In genomic region chr6:125858427-125859320, GRCh38 we compare ENCODE assay signal across 9 cellular contexts.
DNase-seq lines count a peak whose midpoint lies in the region; ATAC-seq, FAIRE-seq and TF ChIP-seq lines count a peak whose summit lies in the region.
"Had no signal": no experiment of that assay in that cellular context is flagged by ENCODE, and none has a peak within 500 bp of the region (broad histone marks: within the 10 kb centered on the region; RNA-seq: fewer than 3 reads in every experiment).

No MANE protein-coding gene starts in this region.

- FAIRE-seq in HepG2 (lab: Jason Lieb, UNC): peak; percentile 96

- no peak overlapping the region for H3K27ac ChIP-seq in colonic mucosa
- H3K27ac ChIP-seq in HepG2 (ENCODE audit: extremely low read length, insufficient read depth, low read length): no peak overlapping the region

- no peaks in the 10 kb centered on the region for H3K9me3 Mint-ChIP-seq in stimulated activated naive CD8-positive, alpha-beta T cell treated with anti-CD3 and anti-CD28 coated beads, Interleukin-15, amount 100 ng/mL, for 72 hours
- H3K9me3 Mint-ChIP-seq: naive thymus-derived CD8-positive, alpha-beta T cell had no signal

- H3K9me3 ChIP-seq in colonic mucosa (no peaks in the 10 kb centered on the region), HepG2 (ENCODE audit: low read length) (no peaks in the 10 kb centered on the region)

- no peaks in the 10 kb centered on the region for H3K4me1 Mint-ChIP-seq in stimulated activated naive CD8-positive, alpha-beta T cell treated with anti-CD3 and anti-CD28 coated beads, Interleukin-15, amount 100 ng/mL, for 72 hours

- peak in 10 of 14 donors; percentile 16 to 82 (median 38) for DNase-seq in C1 segment of cervical spinal cord (lab: John Stamatoyannopoulos, UW)
- DNase-seq in T-helper 9 cell: peak; percentile 1
- peak; percentile 72 for DNase-seq in colonic mucosa
- DNase-seq in HepG2 (ENCODE audit: low spot score): peak; percentile 80
- DNase-seq in stimulated activated naive CD8-positive, alpha-beta T cell treated with anti-CD3 and anti-CD28 coated beads, Interleukin-15, amount 100 ng/mL, for 72 hours: peak in 1 of 2 donors; percentile 12

- no peaks in the 10 kb centered on the region for H3K27me3 Mint-ChIP-seq in stimulated activated naive CD8-positive, alpha-beta T cell treated with anti-CD3 and anti-CD28 coated beads, Interleukin-15, amount 100 ng/mL, for 72 hours
- H3K27me3 Mint-ChIP-seq: naive thymus-derived CD8-positive, alpha-beta T cell had no signal

- no peak overlapping the region for H3K4me2 ChIP-seq in HepG2 (ENCODE audit: low read depth, low read length)

- TF ChIP-seq EP300 in HepG2 (IDR thresholded peaks at IDR 0.05; ENCODE audit: low read depth in 2 of 2, low read length in 2 of 2) (no peak), HepG2 (CRISPR knock-in tag; IDR thresholded peaks at IDR 0.05; ENCODE audit: borderline replicate concordance) (no peak)

- no peak overlapping the region for H2AFZ ChIP-seq in HepG2 (ENCODE audit: low read length)

- peak; percentile 68 for TF ChIP-seq CTCF in LNCAP (IDR thresholded peaks at IDR 0.05)
- peak; percentile 63 for TF ChIP-seq CTCF in colonic mucosa (IDR thresholded peaks at IDR 0.05)
- TF ChIP-seq CTCF in HepG2 (CRISPR knock-in tag; IDR thresholded peaks at IDR 0.05): peak; percentile 97

- no peaks in the 10 kb centered on the region for H3K27me3 ChIP-seq in colonic mucosa
- no peaks in the 10 kb centered on the region for H3K27me3 ChIP-seq in HepG2 (ENCODE audit: control insufficient read depth in 1 of 2, insufficient read depth in 2 of 2, low read length in 2 of 2)

- H3K36me3 ChIP-seq in colonic mucosa: no peaks in the 10 kb centered on the region
- no peaks in the 10 kb centered on the region; a peak in 1 of 5 replicates for H3K36me3 ChIP-seq in HepG2 (replicated peaks in 1 of 2; ENCODE audit: control insufficient read depth in 1 of 2, insufficient read depth in 2 of 2, low read length in 2 of 2)

- 60% methylated on average over 7 of the region's 7 CpGs for WGBS in HepG2 (ENCODE audit: low lambda C conversion rate)

- BruUV-seq in HepG2 (replicated peaks; lab: Mats Ljungman, UMichigan): no TSS peak

- H3K9ac ChIP-seq in colonic mucosa (ENCODE audit: low read depth in 2 of 2, low read length in 2 of 2) (no peak overlapping the region), HepG2 (ENCODE audit: insufficient read depth, low read depth, low read length) (no peak overlapping the region)

- intact Hi-C loops in colonic mucosa (cut with DNase I): loop anchor here (2.0 kb wide), 1 partner anchor 94 kb away; no protein-coding TSS in a partner anchor
- intact Hi-C loops in HepG2 (cut with micrococcal nuclease; ENCODE audit: unreplicated experiment): loop anchor here (1.0 to 2.0 kb wide), 3 partner anchors 68 to 116 kb away; partner anchors contain the start of gene NCOA7

- TF ChIP-seq POLR2A in HepG2 (IDR thresholded peaks at IDR 0.05; ENCODE audit: insufficient read depth in 1 of 2, low read depth in 2 of 2, low read length in 2 of 2): no peak

- peak; percentile 89 for TF ChIP-seq RAD21 in HepG2 (CRISPR knock-in tag; IDR thresholded peaks at IDR 0.05)

- no peaks in the 10 kb centered on the region for H4K20me1 ChIP-seq in HepG2 (ENCODE audit: insufficient read depth, low read length)

- H3K27ac Mint-ChIP-seq in stimulated activated naive CD8-positive, alpha-beta T cell treated with anti-CD3 and anti-CD28 coated beads, Interleukin-15, amount 100 ng/mL, for 72 hours: no peak overlapping the region

- in situ Hi-C loops in HepG2 (cut with HindIII; ENCODE audit: extremely low pct_ligation_motif_present, low pct_unique_long_range_greater_than_20kb): loop anchor here (5.0 kb wide), 1 partner anchor 94 kb away; no protein-coding TSS in a partner anchor

- H3K4me3 Mint-ChIP-seq in stimulated activated naive CD8-positive, alpha-beta T cell treated with anti-CD3 and anti-CD28 coated beads, Interleukin-15, amount 100 ng/mL, for 72 hours: no peak overlapping the region
- H3K4me3 Mint-ChIP-seq: naive thymus-derived CD8-positive, alpha-beta T cell had no signal

- CTCF ChIA-PET in HepG2 (lab: Yijun Ruan, JAX; ENCODE audit: low intra/inter-chr PET ratio, low total read pairs): interaction anchor here (1.6 to 3.5 kb wide), 4 partner anchors 67 to 115 kb away, joined by 4 to 30 read pairs (median 19); partner anchors contain the start of genes HINT3 and NCOA7

- H3K4me1 ChIP-seq in colonic mucosa (no peaks in the 10 kb centered on the region), HepG2 (ENCODE audit: insufficient read depth, low read length) (no peaks in the 10 kb centered on the region)

- ATAC-seq in GM19395 (IDR thresholded peaks at IDR 0.05; ENCODE audit: unreplicated experiment) (peak; percentile 80), HepG2 (peak; percentile 100), HG03025 (IDR thresholded peaks at IDR 0.05; ENCODE audit: low FRiP score, unreplicated experiment) (no peak)
- peak; percentile 60 for ATAC-seq in stimulated activated naive CD8-positive, alpha-beta T cell treated with anti-CD3 and anti-CD28 coated beads, Interleukin-15, amount 100 ng/mL, for 72 hours

- no peak overlapping the region for H3K4me3 ChIP-seq in colonic mucosa
- H3K4me3 ChIP-seq in HepG2 (replicated peaks in 1 of 3; ENCODE audit: insufficient read depth in 1 of 3, low read depth in 2 of 3, low read length in 3 of 3): no peak overlapping the region

- H3K79me2 ChIP-seq in HepG2 (ENCODE audit: insufficient read depth, low read length): no peaks in the 10 kb centered on the region

- POLR2A ChIA-PET in HepG2 (lab: Yijun Ruan, JAX): interaction anchor here (1.7 kb wide), 1 partner anchor 98 kb away, joined by 5 read pairs; the partner anchor contains the start of gene HINT3

TF ChIP-seq in HepG2, 621 proteins besides CTCF, POLR2A, EP300 and RAD21 (continues in another document):
- TF ChIP-seq GATAD2A (CRISPR knock-in tag; IDR thresholded peaks at IDR 0.05) (no peak), PPARG (CRISPR knock-in tag; conservative IDR thresholded peaks at IDR 0.05) (no peak), MIER2 (CRISPR knock-in tag; IDR thresholded peaks at IDR 0.05) (0 out of 2 replicates have a peak, but pooled peaks have one; percentile 35), NRL (CRISPR knock-in tag; IDR thresholded peaks at IDR 0.05; ENCODE audit: borderline replicate concordance) (no peak), ZNF558 (CRISPR knock-in tag; IDR thresholded peaks at IDR 0.05; ENCODE audit: borderline replicate concordance) (no peak), NCOA1 (CRISPR knock-in tag; IDR thresholded peaks at IDR 0.05) (no peak), DDIT3 (CRISPR knock-in tag; IDR thresholded peaks at IDR 0.05) (no peak), PLSCR1 (CRISPR knock-in tag; IDR thresholded peaks at IDR 0.05; ENCODE audit: borderline replicate concordance) (no peak), CHD4 (IDR thresholded peaks at IDR 0.05; ENCODE audit: borderline replicate concordance, low read length) (no peak)
- TF ChIP-seq, protein P1, sequence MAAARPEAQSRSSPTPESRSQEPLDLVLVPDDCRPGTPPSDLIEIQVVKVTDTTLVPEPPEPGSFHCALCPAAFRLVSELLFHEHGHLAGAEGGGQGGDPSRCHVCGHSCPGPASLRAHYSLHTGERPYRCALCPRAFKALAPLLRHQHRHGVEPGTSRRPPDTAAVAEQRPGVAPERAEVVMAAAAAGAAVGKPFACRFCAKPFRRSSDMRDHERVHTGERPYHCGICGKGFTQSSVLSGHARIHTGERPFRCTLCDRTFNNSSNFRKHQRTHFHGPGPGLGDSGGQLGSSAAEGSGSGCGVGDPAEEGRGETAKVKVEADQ (CRISPR knock-in tag; IDR thresholded peaks at IDR 0.05; ENCODE audit: borderline replicate concordance): no peak
- TF ChIP-seq, protein P2, sequence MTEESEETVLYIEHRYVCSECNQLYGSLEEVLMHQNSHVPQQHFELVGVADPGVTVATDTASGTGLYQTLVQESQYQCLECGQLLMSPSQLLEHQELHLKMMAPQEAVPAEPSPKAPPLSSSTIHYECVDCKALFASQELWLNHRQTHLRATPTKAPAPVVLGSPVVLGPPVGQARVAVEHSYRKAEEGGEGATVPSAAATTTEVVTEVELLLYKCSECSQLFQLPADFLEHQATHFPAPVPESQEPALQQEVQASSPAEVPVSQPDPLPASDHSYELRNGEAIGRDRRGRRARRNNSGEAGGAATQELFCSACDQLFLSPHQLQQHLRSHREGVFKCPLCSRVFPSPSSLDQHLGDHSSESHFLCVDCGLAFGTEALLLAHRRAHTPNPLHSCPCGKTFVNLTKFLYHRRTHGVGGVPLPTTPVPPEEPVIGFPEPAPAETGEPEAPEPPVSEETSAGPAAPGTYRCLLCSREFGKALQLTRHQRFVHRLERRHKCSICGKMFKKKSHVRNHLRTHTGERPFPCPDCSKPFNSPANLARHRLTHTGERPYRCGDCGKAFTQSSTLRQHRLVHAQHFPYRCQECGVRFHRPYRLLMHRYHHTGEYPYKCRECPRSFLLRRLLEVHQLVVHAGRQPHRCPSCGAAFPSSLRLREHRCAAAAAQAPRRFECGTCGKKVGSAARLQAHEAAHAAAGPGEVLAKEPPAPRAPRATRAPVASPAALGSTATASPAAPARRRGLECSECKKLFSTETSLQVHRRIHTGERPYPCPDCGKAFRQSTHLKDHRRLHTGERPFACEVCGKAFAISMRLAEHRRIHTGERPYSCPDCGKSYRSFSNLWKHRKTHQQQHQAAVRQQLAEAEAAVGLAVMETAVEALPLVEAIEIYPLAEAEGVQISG (CRISPR knock-in tag; IDR thresholded peaks at IDR 0.05): peak; percentile 65
- TF ChIP-seq, protein P3, sequence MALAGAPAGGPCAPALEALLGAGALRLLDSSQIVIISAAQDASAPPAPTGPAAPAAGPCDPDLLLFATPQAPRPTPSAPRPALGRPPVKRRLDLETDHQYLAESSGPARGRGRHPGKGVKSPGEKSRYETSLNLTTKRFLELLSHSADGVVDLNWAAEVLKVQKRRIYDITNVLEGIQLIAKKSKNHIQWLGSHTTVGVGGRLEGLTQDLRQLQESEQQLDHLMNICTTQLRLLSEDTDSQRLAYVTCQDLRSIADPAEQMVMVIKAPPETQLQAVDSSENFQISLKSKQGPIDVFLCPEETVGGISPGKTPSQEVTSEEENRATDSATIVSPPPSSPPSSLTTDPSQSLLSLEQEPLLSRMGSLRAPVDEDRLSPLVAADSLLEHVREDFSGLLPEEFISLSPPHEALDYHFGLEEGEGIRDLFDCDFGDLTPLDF (CRISPR knock-in tag; IDR thresholded peaks at IDR 0.05): no peak
